ENCODE assay signal across 14 cellular contexts in the genomic region with DNA sequence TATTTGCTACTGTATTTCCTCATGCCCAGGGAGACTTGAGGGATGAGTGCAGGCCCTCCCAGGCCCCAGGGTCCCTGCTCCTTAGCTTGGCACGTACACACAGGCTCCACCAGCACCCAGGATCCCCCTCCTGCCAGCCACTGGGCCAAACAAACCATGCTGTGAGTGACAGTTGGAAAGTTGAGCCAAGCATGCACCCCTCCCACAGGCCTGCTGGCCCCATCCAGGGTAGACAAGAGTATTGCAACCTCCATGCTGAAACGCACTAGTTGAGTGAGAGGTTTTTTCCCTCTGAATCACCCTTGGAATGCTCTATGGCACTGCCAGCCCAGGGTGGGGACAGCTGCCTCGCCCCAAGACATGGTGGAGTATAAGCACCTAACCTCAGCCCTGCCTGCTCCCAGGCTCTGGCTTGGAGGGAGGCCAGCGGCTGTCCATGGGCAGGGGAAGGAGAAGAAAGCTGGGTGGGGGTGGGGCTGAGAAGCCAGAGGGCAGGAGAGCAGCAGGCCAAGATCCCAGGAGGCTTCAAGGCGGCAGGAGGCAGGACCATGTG. TPM values are rescaled to one million over a fixed set of nuclear protein-coding genes. Genes with fewer than 3 reads are reported as not detected.
DNase-seq lines count a peak whose midpoint lies in the region; ATAC-seq and TF ChIP-seq lines count a peak whose summit lies in the region.
"Had no signal": no experiment of that assay in that cellular context is flagged by ENCODE, and none has a peak within 500 bp of the region (broad histone marks: within the 10 kb centered on the region; RNA-seq: fewer than 3 reads in every experiment).

No MANE protein-coding gene starts in this region.

- CTCF ChIA-PET in SK-N-SH (lab: Yijun Ruan, JAX) = interaction anchor here (2.4 kb wide), 1 partner anchor 34 kb away, joined by 5 read pairs; no protein-coding TSS in a partner anchor

- H3K27me3 ChIP-seq in SK-N-SH (ENCODE audit: insufficient read depth) (no peaks in the 10 kb centered on the region), foreskin keratinocyte (no peaks in the 10 kb centered on the region)

- peaks cover 11% of the 10 kb centered on the region for H3F3A ChIP-seq in SK-N-SH (replicated peaks; ENCODE audit: insufficient read depth)

- no peaks in the 10 kb centered on the region for H3K9me3 ChIP-seq in SK-N-SH
- H3K9me3 ChIP-seq: left ventricle myocardium inferior, psoas muscle had no signal

- H3K4me1 ChIP-seq in SK-N-SH (ENCODE audit: control insufficient read depth in 1 of 2, insufficient read depth in 2 of 2, low read depth in 1 of 2, low read length in 1 of 2) = peaks cover 0 to 34% of the 10 kb centered on the region in 2 experiments; a peak in 2 of 4 replicates
- H3K4me1 ChIP-seq in foreskin keratinocyte = peaks cover 19% of the 10 kb centered on the region
- H3K4me1 ChIP-seq: left ventricle myocardium inferior, psoas muscle had no signal

- 0 out of 4 replicates have a peak, but pooled peaks of 1 of the 2 experiments have one; percentile 10 for TF ChIP-seq EP300 in SK-N-SH (IDR thresholded peaks at IDR 0.05; ENCODE audit: borderline replicate concordance in 1 of 2, low read depth in 1 of 2, low read length in 1 of 2)

- no peak overlapping the region for H3K9ac ChIP-seq in SK-N-SH

- no peaks in the 10 kb centered on the region for H3K9me2 ChIP-seq in SK-N-SH

- peak overlapping the region; percentile 31; the same call in 1 of the 2 replicates for H3K4me2 ChIP-seq in SK-N-SH

- H3K27ac ChIP-seq in SK-N-SH (ENCODE audit: low read depth in 2 of 2, low read length in 1 of 2) (peak overlapping the region in 1 of 2 experiments; percentile 51; a peak in 2 of 4 replicates), foreskin keratinocyte (peak overlapping the region; percentile 47)
- H3K27ac ChIP-seq: left ventricle myocardium inferior, psoas muscle, SK-N-MC had no signal

- H3K4me3 ChIP-seq in SK-N-SH (ENCODE audit: low read depth in 2 of 2, low read length in 1 of 2) = no peak overlapping the region
- H3K4me3 ChIP-seq in retinal pigment epithelial cell (ENCODE audit: low read length) = no peak overlapping the region
- H3K4me3 ChIP-seq: left ventricle myocardium inferior, psoas muscle, SK-N-MC had no signal

- POLR2A ChIA-PET in SK-N-SH (lab: Yijun Ruan, JAX) = interaction anchor here (0.6 kb wide), 1 partner anchor 18 kb away, joined by 4 read pairs; no protein-coding TSS in a partner anchor

- no peak for TF ChIP-seq RAD21 in SK-N-SH (IDR thresholded peaks at IDR 0.05; ENCODE audit: low read length)

- no peaks in the 10 kb centered on the region for H3K36me3 ChIP-seq in SK-N-SH (replicated peaks in 1 of 2; ENCODE audit: control insufficient read depth in 1 of 2, insufficient read depth in 2 of 2, low read length in 1 of 2)
- H3K36me3 ChIP-seq: left ventricle myocardium inferior had no signal

- H4K20me1 ChIP-seq in SK-N-SH (ENCODE audit: insufficient read depth) = no peaks in the 10 kb centered on the region

- no peak overlapping the region for H2AFZ ChIP-seq in SK-N-SH (ENCODE audit: low read depth)

- peak; percentile 63 for ATAC-seq in foreskin keratinocyte
- ATAC-seq: CD8-positive, alpha-beta T cell had no signal

- DNase-seq in GM03348 (ENCODE audit: low spot score) (peak; percentile 76), SK-N-SH (no peak), foreskin keratinocyte (peak; percentile 60 to 84), retinal pigment epithelial cell (ENCODE audit: low read depth) (peak; percentile 68), NOMO-1 (lab: John Stamatoyannopoulos, UW; ENCODE audit: unreplicated experiment in 2 of 2) (no peak), NK-92 (lab: John Stamatoyannopoulos, UW; ENCODE audit: unreplicated experiment) (no peak), cortex of kidney (lab: John Stamatoyannopoulos, UW) (no peak), NCI-H1105 treated with DMSO at 0.1 percent for 48 hours (lab: John Stamatoyannopoulos, UW) (no peak)
- DNase-seq: activated naive CD8-positive, alpha-beta T cell treated with anti-CD3 and anti-CD28 coated beads, Interleukin-2, amount 10 ng/mL, durations not matched to agents 7 days and 5 days; CD8-positive, alpha-beta T cell; left ventricle myocardium inferior; NCI-H2171; psoas muscle had no signal

- TF ChIP-seq CTCF in SK-N-SH (IDR thresholded peaks at IDR 0.05) (no peak), foreskin keratinocyte (conservative IDR thresholded peaks at IDR 0.05) (no peak), retinal pigment epithelial cell (conservative IDR thresholded peaks at IDR 0.05; ENCODE audit: low read depth, low read length) (no peak)

- WGBS in SK-N-SH (ENCODE audit: low lambda C conversion rate) = 58% methylated on average over 4 of the region's 5 CpGs

- H3K79me2 ChIP-seq in SK-N-SH (ENCODE audit: insufficient read depth) = no peaks in the 10 kb centered on the region

TF ChIP-seq in SK-N-SH, 30 proteins besides CTCF, POLR2A, EP300 and RAD21:
- TF ChIP-seq, protein P1, sequence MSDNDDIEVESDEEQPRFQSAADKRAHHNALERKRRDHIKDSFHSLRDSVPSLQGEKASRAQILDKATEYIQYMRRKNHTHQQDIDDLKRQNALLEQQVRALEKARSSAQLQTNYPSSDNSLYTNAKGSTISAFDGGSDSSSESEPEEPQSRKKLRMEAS (IDR thresholded peaks at IDR 0.05; ENCODE audit: low read depth) = peak; percentile 57
- TF ChIP-seq, protein P2, sequence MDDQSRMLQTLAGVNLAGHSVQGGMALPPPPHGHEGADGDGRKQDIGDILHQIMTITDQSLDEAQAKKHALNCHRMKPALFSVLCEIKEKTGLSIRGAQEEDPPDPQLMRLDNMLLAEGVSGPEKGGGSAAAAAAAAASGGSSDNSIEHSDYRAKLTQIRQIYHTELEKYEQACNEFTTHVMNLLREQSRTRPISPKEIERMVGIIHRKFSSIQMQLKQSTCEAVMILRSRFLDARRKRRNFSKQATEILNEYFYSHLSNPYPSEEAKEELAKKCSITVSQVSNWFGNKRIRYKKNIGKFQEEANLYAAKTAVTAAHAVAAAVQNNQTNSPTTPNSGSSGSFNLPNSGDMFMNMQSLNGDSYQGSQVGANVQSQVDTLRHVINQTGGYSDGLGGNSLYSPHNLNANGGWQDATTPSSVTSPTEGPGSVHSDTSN (IDR thresholded peaks at IDR 0.05) = peak; percentile 68
- peak; percentile 65; the same call in 1 of the 2 replicates for TF ChIP-seq FOSL2 (IDR thresholded peaks at IDR 0.05; ENCODE audit: borderline replicate concordance, low read depth)
- TF ChIP-seq TCF12 (IDR thresholded peaks at IDR 0.05) = peak; percentile 50; the same call in 1 of the 2 replicates
- no peak for TF ChIP-seq RXRA (IDR thresholded peaks at IDR 0.05; ENCODE audit: borderline replicate concordance, low read depth)
- TF ChIP-seq NFIC (IDR thresholded peaks at IDR 0.05; ENCODE audit: borderline replicate concordance) = peak; percentile 60
- peak; percentile 49 for TF ChIP-seq JUND (IDR thresholded peaks at IDR 0.05)
- TF ChIP-seq GATA2 (CRISPR knock-in tag; IDR thresholded peaks at IDR 0.05) = no peak
- TF ChIP-seq REST (IDR thresholded peaks at IDR 0.05; ENCODE audit: low read depth, low read length) = no peak

RNA-seq across cellular contexts. Expression of gene PITPNM3, which starts 49.6 kb away (rescaled TPM):
- polyA plus RNA-seq in SK-N-SH (2012; rRNA removed) (0.82 and 0.86 TPM in 2 replicates), foreskin keratinocyte (2.4 and 3.3 TPM in 2 replicates)
- 0.33 and 0.52 TPM in 2 replicates for polyA plus RNA-seq in SK-N-SH (2012; cell fraction: cytosol; rRNA removed)
- polyA plus RNA-seq in SK-N-SH (2012; cell fraction: nucleus; rRNA removed) = 3.1 and 3.5 TPM in 2 replicates
- total RNA-seq in foreskin keratinocyte = 6.4 and 7.4 TPM in 2 replicates

Comparison
In these comparisons a context has a peak if more than half of its experiments do, and no peak if none do; other contexts are left out.
1. DNase-seq: peak in GM03348 (single experiment), foreskin keratinocyte (2 of 2) and retinal pigment epithelial cell (single experiment); none in SK-N-SH (single experiment), NOMO-1 (0 of 2), NK-92 (single experiment), cortex of kidney (single experiment) and NCI-H1105 treated with DMSO at 0.1 percent for 48 hours (single experiment).